13 cellular contexts compared by ENCODE assay signal in genomic region chr5:92704590-92704989, GRCh38.
"Had no signal": no experiment of that assay in that cellular context is flagged by ENCODE, and none has a peak within 500 bp of the region (broad histone marks: within the 10 kb centered on the region; RNA-seq: fewer than 3 reads in every experiment).

No MANE protein-coding gene starts in this region.

- H3K4me1 ChIP-seq: colonic mucosa, right lobe of liver, suprapubic skin had no signal

- H3K4me3 ChIP-seq: colonic mucosa, right lobe of liver, suprapubic skin had no signal

- H3K36me3 ChIP-seq: colonic mucosa, right lobe of liver, suprapubic skin, WERI-Rb-1 had no signal

- H3K27me3 ChIP-seq: colonic mucosa, right lobe of liver, suprapubic skin had no signal

- H3K27ac ChIP-seq: colonic mucosa, right lobe of liver, suprapubic skin, WERI-Rb-1 had no signal

- DNase-seq: activated CD4-positive, alpha-beta T cell treated with anti-CD3 and anti-CD28 coated beads, Interleukin-2, amount 50 U/mL, for 48 hours; activated effector memory CD4-positive, alpha-beta T cell treated with Interleukin-2 at 50 U/mL for 16 hours; activated T-cell treated with anti-CD3 and anti-CD28 coated beads, Interleukin-2, amount 50 U/mL, for 1 hour; central memory CD4-positive, alpha-beta T cell; colonic mucosa; glutamatergic neuron; hypothalamus; left ventricle myocardium superior; right lobe of liver; trophoblast cell; WERI-Rb-1 had no signal

- H3K9me3 ChIP-seq: colonic mucosa, right lobe of liver, suprapubic skin had no signal

- FAIRE-seq: endometrium had no signal
